Comparison of ENCODE assay signal across 1 cellular context in genomic region chr3:196219970-196220311, GRCh38.
TF ChIP-seq lines count a peak whose summit lies in the region.

No MANE protein-coding gene starts in this region.

TF ChIP-seq in SK-N-SH, 30 proteins besides CTCF, POLR2A, EP300 and RAD21 (continued from another document):
- TF ChIP-seq, protein P1, sequence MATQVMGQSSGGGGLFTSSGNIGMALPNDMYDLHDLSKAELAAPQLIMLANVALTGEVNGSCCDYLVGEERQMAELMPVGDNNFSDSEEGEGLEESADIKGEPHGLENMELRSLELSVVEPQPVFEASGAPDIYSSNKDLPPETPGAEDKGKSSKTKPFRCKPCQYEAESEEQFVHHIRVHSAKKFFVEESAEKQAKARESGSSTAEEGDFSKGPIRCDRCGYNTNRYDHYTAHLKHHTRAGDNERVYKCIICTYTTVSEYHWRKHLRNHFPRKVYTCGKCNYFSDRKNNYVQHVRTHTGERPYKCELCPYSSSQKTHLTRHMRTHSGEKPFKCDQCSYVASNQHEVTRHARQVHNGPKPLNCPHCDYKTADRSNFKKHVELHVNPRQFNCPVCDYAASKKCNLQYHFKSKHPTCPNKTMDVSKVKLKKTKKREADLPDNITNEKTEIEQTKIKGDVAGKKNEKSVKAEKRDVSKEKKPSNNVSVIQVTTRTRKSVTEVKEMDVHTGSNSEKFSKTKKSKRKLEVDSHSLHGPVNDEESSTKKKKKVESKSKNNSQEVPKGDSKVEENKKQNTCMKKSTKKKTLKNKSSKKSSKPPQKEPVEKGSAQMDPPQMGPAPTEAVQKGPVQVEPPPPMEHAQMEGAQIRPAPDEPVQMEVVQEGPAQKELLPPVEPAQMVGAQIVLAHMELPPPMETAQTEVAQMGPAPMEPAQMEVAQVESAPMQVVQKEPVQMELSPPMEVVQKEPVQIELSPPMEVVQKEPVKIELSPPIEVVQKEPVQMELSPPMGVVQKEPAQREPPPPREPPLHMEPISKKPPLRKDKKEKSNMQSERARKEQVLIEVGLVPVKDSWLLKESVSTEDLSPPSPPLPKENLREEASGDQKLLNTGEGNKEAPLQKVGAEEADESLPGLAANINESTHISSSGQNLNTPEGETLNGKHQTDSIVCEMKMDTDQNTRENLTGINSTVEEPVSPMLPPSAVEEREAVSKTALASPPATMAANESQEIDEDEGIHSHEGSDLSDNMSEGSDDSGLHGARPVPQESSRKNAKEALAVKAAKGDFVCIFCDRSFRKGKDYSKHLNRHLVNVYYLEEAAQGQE (IDR thresholded peaks at IDR 0.05; ENCODE audit: low read depth, low read length), result no peak
- TF ChIP-seq FOSL2 (IDR thresholded peaks at IDR 0.05; ENCODE audit: borderline replicate concordance, low read depth) (no peak), RXRA (IDR thresholded peaks at IDR 0.05; ENCODE audit: borderline replicate concordance, low read depth) (no peak), TEAD4 (IDR thresholded peaks at IDR 0.05; ENCODE audit: borderline replicate concordance, insufficient read depth) (no peak), JUND (IDR thresholded peaks at IDR 0.05) (no peak), NFIC (IDR thresholded peaks at IDR 0.05; ENCODE audit: borderline replicate concordance) (no peak), GATA2 (CRISPR knock-in tag; IDR thresholded peaks at IDR 0.05) (no peak), TCF12 (IDR thresholded peaks at IDR 0.05) (no peak), RFX5 (IDR thresholded peaks at IDR 0.05; ENCODE audit: low read length) (no peak), MXI1 (IDR thresholded peaks at IDR 0.05; ENCODE audit: low read depth, low read length) (no peak), FOXJ3 (CRISPR knock-in tag; IDR thresholded peaks at IDR 0.05) (no peak), SIN3A (IDR thresholded peaks at IDR 0.05; ENCODE audit: borderline replicate concordance, low read depth, low read length) (no peak), ELF1 (IDR thresholded peaks at IDR 0.05) (no peak)
- TF ChIP-seq, protein P2, sequence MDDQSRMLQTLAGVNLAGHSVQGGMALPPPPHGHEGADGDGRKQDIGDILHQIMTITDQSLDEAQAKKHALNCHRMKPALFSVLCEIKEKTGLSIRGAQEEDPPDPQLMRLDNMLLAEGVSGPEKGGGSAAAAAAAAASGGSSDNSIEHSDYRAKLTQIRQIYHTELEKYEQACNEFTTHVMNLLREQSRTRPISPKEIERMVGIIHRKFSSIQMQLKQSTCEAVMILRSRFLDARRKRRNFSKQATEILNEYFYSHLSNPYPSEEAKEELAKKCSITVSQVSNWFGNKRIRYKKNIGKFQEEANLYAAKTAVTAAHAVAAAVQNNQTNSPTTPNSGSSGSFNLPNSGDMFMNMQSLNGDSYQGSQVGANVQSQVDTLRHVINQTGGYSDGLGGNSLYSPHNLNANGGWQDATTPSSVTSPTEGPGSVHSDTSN (IDR thresholded peaks at IDR 0.05), result no peak
